Comparison of ENCODE assay signal across 8 cellular contexts in the genomic region with DNA sequence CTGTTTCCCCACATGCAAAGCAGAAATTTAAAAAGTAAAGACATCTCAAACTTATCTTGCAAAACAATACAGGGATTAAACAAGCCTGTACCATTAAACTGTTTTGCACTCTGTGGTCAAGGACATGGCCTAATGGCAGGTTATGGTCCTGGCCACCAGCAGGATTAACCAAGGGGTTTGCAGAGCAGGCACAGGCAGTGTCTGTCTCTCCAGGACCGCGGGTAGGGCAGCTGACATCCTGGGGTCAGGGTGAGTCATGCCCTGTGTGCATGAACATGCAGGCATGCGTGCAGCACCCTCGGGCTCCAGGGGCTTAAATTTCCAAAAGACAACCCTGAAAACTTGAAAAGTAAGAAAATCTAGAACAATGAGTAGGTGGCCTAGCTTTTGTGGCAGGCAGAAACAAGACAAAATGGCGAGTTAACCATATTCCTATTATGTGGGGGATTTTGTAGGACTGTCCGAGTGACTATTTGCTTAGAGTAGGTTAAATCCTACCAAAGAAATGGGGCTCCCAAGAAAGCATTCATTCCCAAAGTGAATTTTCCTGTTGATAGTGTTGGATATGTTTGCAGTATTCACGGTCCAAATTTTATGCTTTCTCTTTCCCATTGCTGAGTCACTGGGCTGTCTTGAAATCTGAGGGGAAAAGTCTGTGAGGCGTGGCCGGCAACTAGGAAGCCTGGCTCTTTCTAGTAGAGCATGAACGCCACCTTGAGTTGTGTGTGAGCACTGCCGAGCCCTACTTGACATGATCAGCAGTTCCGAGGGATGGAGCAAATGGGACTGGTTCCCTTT.
DNase-seq lines count a peak whose midpoint lies in the region; ATAC-seq and TF ChIP-seq lines count a peak whose summit lies in the region.

No MANE protein-coding gene starts in this region.

- TF ChIP-seq EP300 in stomach (IDR thresholded peaks at IDR 0.05) = no peak

- intact Hi-C loops in stomach (cut with DNase I; ENCODE audit: low total_unique reads) = loop anchor here (10.0 kb wide), 1 partner anchor 225 kb away; no protein-coding TSS in a partner anchor

- peak; percentile 86 for TF ChIP-seq CTCF in HL-60 (IDR thresholded peaks at IDR 0.05; ENCODE audit: insufficient read depth, low read length)
- TF ChIP-seq CTCF in stomach (IDR thresholded peaks at IDR 0.05) = peak in 5 of 7 experiments; percentile 70 to 96 (median 84)

- H3K9ac ChIP-seq in muscle layer of colon (ENCODE audit: low read length) = no peak overlapping the region

- H3K4me3 ChIP-seq in HL-60 (replicated peaks; ENCODE audit: insufficient read depth, low read length) = peak overlapping the region; percentile 53
- peak overlapping the region in 1 of 2 donors; percentile 5 for H3K4me3 ChIP-seq in muscle layer of colon (ENCODE audit: low read depth in 1 of 2, low read length in 2 of 2)
- H3K4me3 ChIP-seq in stomach = peak overlapping the region; percentile 24 to 37 (median 30)

- H3K27me3 ChIP-seq in HL-60 (ENCODE audit: insufficient read depth, poor library complexity, severe bottlenecking) = no peaks in the 10 kb centered on the region
- H3K27me3 ChIP-seq in muscle layer of colon (ENCODE audit: control insufficient read depth in 1 of 2, insufficient read depth in 2 of 2, low read length in 2 of 2) = no peaks in the 10 kb centered on the region
- no peaks in the 10 kb centered on the region for H3K27me3 ChIP-seq in stomach

- 3 to 6% (median 4%) methylated on average over 12 of the region's 12 CpGs for WGBS in stomach, 5 donors

- ATAC-seq in GM21360 (IDR thresholded peaks at IDR 0.05; ENCODE audit: unreplicated experiment) = peak; percentile 79

- no peak for TF ChIP-seq POLR2A in stomach (IDR thresholded peaks at IDR 0.05)

- H3K27ac ChIP-seq in HL-60 (replicated peaks) = peak overlapping the region; percentile 46
- peak overlapping the region; percentile 42 for H3K27ac ChIP-seq in muscle layer of colon (ENCODE audit: low read depth, low read length)
- H3K27ac ChIP-seq in stomach = peak overlapping the region; percentile 74 to 89 (median 81)

- no peaks in the 10 kb centered on the region for H3K9me3 ChIP-seq in muscle layer of colon (ENCODE audit: low read length)
- no peaks in the 10 kb centered on the region for H3K9me3 ChIP-seq in stomach

- DNase-seq in D341Med (ENCODE audit: low spot score) = peak; percentile 89
- peak; percentile 82 to 85 for DNase-seq in HL-60 (ENCODE audit: low read depth in 1 of 2, low spot score in 1 of 2)
- DNase-seq in NCI-H748 (lab: John Stamatoyannopoulos, UW; ENCODE audit: unreplicated experiment) = peak; percentile 87
- peak; percentile 10 to 20 (median 15) for DNase-seq in activated CD8-positive, alpha-beta memory T cell treated with anti-CD3 and anti-CD28 coated beads for 48 hours (ENCODE audit: low read depth in 2 of 3, low spot score in 2 of 3)
- peak; percentile 90 for DNase-seq in fibroblast of gingiva (ENCODE audit: low read depth)
- DNase-seq in stomach = peak; percentile 90

- H3K36me3 ChIP-seq in muscle layer of colon (ENCODE audit: insufficient read depth, low read length) = no peaks in the 10 kb centered on the region
- no peaks in the 10 kb centered on the region for H3K36me3 ChIP-seq in stomach

- peaks cover 5% of the 10 kb centered on the region for H3K4me1 ChIP-seq in muscle layer of colon (ENCODE audit: insufficient read depth, low read length)
- peaks cover 0 to 16% (median 12%) of the 10 kb centered on the region in 4 donors for H3K4me1 ChIP-seq in stomach

Comparison
In these comparisons a context has a peak if more than half of its experiments do, and no peak if none do; other contexts are left out.
1. DNase-seq: peak in every context shown above with its lines; median percentile 90 in fibroblast of gingiva; 90 in stomach; 89 in D341Med; 87 in NCI-H748; 84 in HL-60; 15 in activated CD8-positive, alpha-beta memory T cell treated with anti-CD3 and anti-CD28 coated beads for 48 hours.